Comparison of ENCODE assay signal across 8 cellular contexts in genomic region chr6:52663935-52664184, GRCh38. TPM values are rescaled to one million over a fixed set of nuclear protein-coding genes. Genes with fewer than 3 reads are reported as not detected.
DNase-seq lines count a peak whose midpoint lies in the region; ATAC-seq and TF ChIP-seq lines count a peak whose summit lies in the region.

No MANE protein-coding gene starts in this region.

- H3K4me1 ChIP-seq in iPS-20b (ENCODE audit: insufficient read depth, low read length) (0 out of 2 replicates have a peak, but pooled peaks cover 3% of the 10 kb centered on the region), smooth muscle cell (ENCODE audit: low read depth) (peaks cover 15% of the 10 kb centered on the region)

- no peaks in the 10 kb centered on the region for H3F3A ChIP-seq in smooth muscle cell (ENCODE audit: low read depth)

- no peak overlapping the region for H3K27ac ChIP-seq in iPS-20b (ENCODE audit: low read length)
- no peak overlapping the region for H3K27ac ChIP-seq in smooth muscle cell (ENCODE audit: low read depth)

- H3K4me3 ChIP-seq in GM12865 (ENCODE audit: low read depth, low read length) = peak overlapping the region; percentile 78
- H3K4me3 ChIP-seq in WI38 (ENCODE audit: low read depth, low read length) = peak overlapping the region; percentile 68
- peak overlapping the region; percentile 82 for H3K4me3 ChIP-seq in iPS-20b (ENCODE audit: low read length)
- peak overlapping the region; percentile 81 for H3K4me3 ChIP-seq in smooth muscle cell

- 0% methylated on average over 11 of the region's 11 CpGs for WGBS in smooth muscle cell (ENCODE audit: low lambda C conversion rate)

- no peaks in the 10 kb centered on the region for H4K20me1 ChIP-seq in smooth muscle cell (ENCODE audit: low read depth)

- peaks cover 13% of the 10 kb centered on the region for H3K79me2 ChIP-seq in smooth muscle cell (ENCODE audit: low read depth)

- H2AFZ ChIP-seq in smooth muscle cell (ENCODE audit: low read depth) = peak overlapping the region; percentile 95

- H3K27me3 ChIP-seq in iPS-20b (ENCODE audit: insufficient read depth, low read length) = peaks cover 13% of the 10 kb centered on the region
- H3K27me3 ChIP-seq in smooth muscle cell (ENCODE audit: low read depth) = no peaks in the 10 kb centered on the region

- DNase-seq in GM12865 (ENCODE audit: low read depth) (no peak), smooth muscle cell (lab: John Stamatoyannopoulos, UW; ENCODE audit: unreplicated experiment) (no peak), NCI-H526 treated with DMSO at 0.1 percent for 48 hours (lab: John Stamatoyannopoulos, UW) (no peak), hippocampal formation (lab: John Stamatoyannopoulos, UW) (no peak)
- DNase-seq in effector CD4-positive, alpha-beta T cell = no peak

- H3K9ac ChIP-seq in iPS-20b (ENCODE audit: low read depth, low read length) = peak overlapping the region; percentile 76; the same call in 1 of the 2 replicates
- no peak overlapping the region for H3K9ac ChIP-seq in smooth muscle cell (ENCODE audit: low read depth)

- TF ChIP-seq CTCF in GM12865 (IDR thresholded peaks at IDR 0.05; ENCODE audit: insufficient read depth, low read depth, low read length, missing control alignments) (no peak), WI38 (IDR thresholded peaks at IDR 0.05; ENCODE audit: low read depth, low read length) (peak; percentile 3; the same call in 1 of the 2 replicates), smooth muscle cell (IDR thresholded peaks at IDR 0.05; ENCODE audit: borderline replicate concordance, insufficient read depth, poor library complexity, severe bottlenecking) (no peak)

- peak overlapping the region; percentile 96 for H3K4me2 ChIP-seq in smooth muscle cell

- ATAC-seq in GM21528 (IDR thresholded peaks at IDR 0.05; ENCODE audit: low FRiP score, unreplicated experiment) = no peak

- peaks cover 14% of the 10 kb centered on the region for H3K36me3 ChIP-seq in iPS-20b (ENCODE audit: insufficient read depth, low read depth, low read length)
- no peaks in the 10 kb centered on the region for H3K36me3 ChIP-seq in smooth muscle cell (ENCODE audit: low read depth)

- H3K9me3 ChIP-seq in iPS-20b (ENCODE audit: insufficient read depth, low read depth, low read length) (no peaks in the 10 kb centered on the region), smooth muscle cell (replicated peaks; ENCODE audit: low read depth) (no peaks in the 10 kb centered on the region)

RNA-seq across cellular contexts. Expression of gene TMEM14A, which starts 7.1 kb away (rescaled TPM):
- 76.5 and 77.7 TPM in 2 replicates for total RNA-seq in smooth muscle cell
- 59.4 and 68.7 TPM in 2 replicates for polyA plus RNA-seq in smooth muscle cell
